Comparison of ENCODE assay signal across 8 cellular contexts in the genomic region with DNA sequence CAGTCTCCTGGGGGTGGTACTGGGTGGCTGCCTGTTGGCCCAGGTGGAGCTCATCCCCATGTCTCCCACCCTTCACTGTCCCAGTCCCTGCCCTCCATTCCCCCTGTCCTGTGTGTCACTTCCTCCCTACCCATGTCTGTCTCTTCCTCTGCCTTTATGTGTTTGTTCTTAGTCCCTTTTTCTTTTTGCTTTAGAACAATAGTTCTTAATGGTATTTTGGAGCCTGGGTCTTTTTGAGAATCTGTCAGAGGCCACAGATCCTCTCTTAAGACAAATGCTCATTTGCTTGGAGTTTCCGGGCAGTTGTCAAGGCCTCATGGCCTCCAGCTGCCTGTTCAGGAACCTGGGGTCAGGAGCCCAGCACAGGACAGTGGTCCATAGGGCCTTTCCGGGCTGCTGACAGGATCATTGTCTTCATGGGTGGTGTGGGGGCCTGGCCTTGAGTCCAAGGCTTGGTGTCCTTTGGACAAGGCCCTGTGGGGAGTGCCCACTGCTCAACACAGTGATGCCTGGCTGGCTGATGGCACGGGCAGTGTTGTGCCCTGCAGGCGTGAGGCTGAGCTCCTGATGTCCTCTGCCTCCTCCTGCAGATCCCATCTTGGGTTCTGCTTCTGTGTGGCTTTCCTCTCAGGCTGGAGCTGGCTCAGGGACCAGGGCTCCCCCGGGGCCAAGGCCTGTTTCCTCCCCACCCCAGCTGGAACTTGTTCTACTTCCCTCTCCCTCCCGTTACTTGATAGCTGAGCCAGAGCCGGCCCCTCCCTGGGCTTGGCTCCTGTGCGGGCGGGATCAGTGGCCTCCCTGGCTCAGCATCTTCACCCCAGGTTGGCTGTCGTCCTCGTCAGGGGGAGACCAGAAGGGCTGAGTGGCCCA. TPM values are rescaled to one million over a fixed set of nuclear protein-coding genes. Genes with fewer than 3 reads are reported as not detected.
A peak's percentile ranks its signal among the peaks of the same experiment; 100 is the strongest.
DNase-seq lines count a peak whose midpoint lies in the region; ATAC-seq and TF ChIP-seq lines count a peak whose summit lies in the region.

No MANE protein-coding gene starts in this region.

- no peaks in the 10 kb centered on the region for H3K9me3 Mint-ChIP-seq in activated T-cell treated with anti-CD3 and anti-CD28 coated beads, Interleukin-2, amount 50 U/mL, for 4 hours
- no peaks in the 10 kb centered on the region for H3K9me3 Mint-ChIP-seq in brain

- no peaks in the 10 kb centered on the region for H3K27me3 Mint-ChIP-seq in activated T-cell treated with anti-CD3 and anti-CD28 coated beads, Interleukin-2, amount 50 U/mL, for 4 hours (ENCODE audit: low read depth)
- H3K27me3 Mint-ChIP-seq in brain, result peaks cover 15% of the 10 kb centered on the region

- peak overlapping the region; percentile 43 to 99 (median 78) for H3K27ac Mint-ChIP-seq in brain

- intact Hi-C loops in lower lobe of right lung (cut with DNase I), result no loop called here

- H3K4me3 ChIP-seq in lower lobe of right lung, result peak overlapping the region; percentile 92
- H3K4me3 ChIP-seq in upper lobe of left lung, result peak overlapping the region in 3 of 4 donors; percentile 16 to 99 (median 97)

- H3K4me1 ChIP-seq in lower lobe of right lung (peaks cover 84% of the 10 kb centered on the region), upper lobe of left lung (peaks cover 80 to 85% (median 83%) of the 10 kb centered on the region in 4 donors)

- no peak for TF ChIP-seq CTCF in brain (conservative IDR thresholded peaks at IDR 0.05)
- no peak for TF ChIP-seq CTCF in lower lobe of right lung (IDR thresholded peaks at IDR 0.05)
- no peak for TF ChIP-seq CTCF in upper lobe of left lung (IDR thresholded peaks at IDR 0.05)

- no peak for ATAC-seq in activated T-cell treated with anti-CD3 and anti-CD28 coated beads, Interleukin-2, amount 50 U/mL, for 4 hours
- no peak for ATAC-seq in lower lobe of right lung
- no peak for ATAC-seq in upper lobe of left lung (ENCODE audit: low FRiP score in 2 of 2)

- peak overlapping the region; percentile 89 for H3K4me3 Mint-ChIP-seq in activated T-cell treated with anti-CD3 and anti-CD28 coated beads, Interleukin-2, amount 50 U/mL, for 4 hours
- peak overlapping the region; percentile 81 to 97 (median 95) for H3K4me3 Mint-ChIP-seq in brain

- H3K36me3 Mint-ChIP-seq in activated T-cell treated with anti-CD3 and anti-CD28 coated beads, Interleukin-2, amount 50 U/mL, for 4 hours (ENCODE audit: insufficient read depth), result peaks cover 21% of the 10 kb centered on the region
- peaks cover 21% of the 10 kb centered on the region for H3K36me3 Mint-ChIP-seq in brain

- no peak for DNase-seq in activated T-cell treated with anti-CD3 and anti-CD28 coated beads, Interleukin-2, amount 50 U/mL, for 4 hours
- DNase-seq in activated T-cell treated with anti-CD3 and anti-CD28 coated beads for 4 hours (no peak), lower lobe of right lung (no peak), upper lobe of left lung (peak; percentile 75 to 80), DMS53 treated with DMSO at 0.1 percent for 48 hours (lab: John Stamatoyannopoulos, UW; ENCODE audit: unreplicated experiment) (no peak), NCI-H2196 treated with DMSO at 0.1 percent for 48 hours (lab: John Stamatoyannopoulos, UW; ENCODE audit: unreplicated experiment) (no peak)
- no peak for DNase-seq in activated CD4-positive, CD25-positive, alpha-beta regulatory T cell treated with anti-CD3 and anti-CD28 coated beads, Interleukin-2, amount 50 U/mL, for 72 hours

- H3K9me3 ChIP-seq in lower lobe of right lung, result no peaks in the 10 kb centered on the region
- no peaks in the 10 kb centered on the region for H3K9me3 ChIP-seq in upper lobe of left lung

- peaks cover 86% of the 10 kb centered on the region for H3K4me1 Mint-ChIP-seq in activated T-cell treated with anti-CD3 and anti-CD28 coated beads, Interleukin-2, amount 50 U/mL, for 4 hours (ENCODE audit: low read depth)
- H3K4me1 Mint-ChIP-seq in brain, result peaks cover 90% of the 10 kb centered on the region

- TF ChIP-seq POLR2A in upper lobe of left lung (IDR thresholded peaks at IDR 0.05), result peak in 1 of 4 donors; percentile 26

- H3K36me3 ChIP-seq in lower lobe of right lung (peaks cover 70% of the 10 kb centered on the region), upper lobe of left lung (peaks cover 4 to 57% (median 28%) of the 10 kb centered on the region in 4 donors)

- no peak for TF ChIP-seq EP300 in upper lobe of left lung (IDR thresholded peaks at IDR 0.05)

- H3K27ac ChIP-seq in lower lobe of right lung, result peak overlapping the region; percentile 92
- peak overlapping the region; percentile 93 to 99 (median 98) for H3K27ac ChIP-seq in upper lobe of left lung

- H3K27me3 ChIP-seq in lower lobe of right lung (ENCODE audit: low read depth) (no peaks in the 10 kb centered on the region), upper lobe of left lung (no peaks in the 10 kb centered on the region)

- WGBS in upper lobe of left lung, 2 donors, result 15 to 19% methylated on average over 9 to 11 of the region's 11 CpGs

RNA-seq across cellular contexts. Expression of gene EGLN2, which starts 3.5 kb away (rescaled TPM):
- 10 to 100 TPM; 86.3 to 95.4 (median 89.4) TPM for total RNA-seq in activated T-cell treated with anti-CD3 and anti-CD28 coated beads, Interleukin-2, amount 50 U/mL, for 4 hours
- 59.2 TPM for polyA plus RNA-seq in brain (ENCODE audit: insufficient read depth, low read depth, low replicate concordance)
- 188 TPM for total RNA-seq in lower lobe of right lung
- total RNA-seq in upper lobe of left lung, result 100 to 1,000 TPM; 170 to 353 (median 211) TPM

RNA-seq across cellular contexts. Expression of gene RAB4B, which starts 24.5 kb away (rescaled TPM):
- total RNA-seq in activated T-cell treated with anti-CD3 and anti-CD28 coated beads, Interleukin-2, amount 50 U/mL, for 4 hours, result 10 to 100 TPM; 26.6 to 34.9 (median 30.0) TPM
- polyA plus RNA-seq in brain (ENCODE audit: insufficient read depth, low read depth, low replicate concordance), result 98.9 TPM
- 48.5 TPM for total RNA-seq in lower lobe of right lung
- total RNA-seq in upper lobe of left lung, result 10 to 100 TPM; 39.9 to 78.5 (median 58.6) TPM

RNA-seq across cellular contexts. Expression of gene MIA, which starts 27.2 kb away (rescaled TPM):
- under 1 TPM in 1 of 3 donors, not detected in 2; 0.87 TPM for total RNA-seq in activated T-cell treated with anti-CD3 and anti-CD28 coated beads, Interleukin-2, amount 50 U/mL, for 4 hours
- not detected for polyA plus RNA-seq in brain (ENCODE audit: insufficient read depth, low read depth, low replicate concordance)
- 1.7 TPM for total RNA-seq in lower lobe of right lung
- total RNA-seq in upper lobe of left lung, result 1 to 10 TPM in 3 of 6 donors, not detected in 3; 1.2 to 5.2 (median 2.1) TPM

RNA-seq across cellular contexts. Expression of gene CYP2A6, which starts 47.7 kb away (rescaled TPM):
- total RNA-seq in activated T-cell treated with anti-CD3 and anti-CD28 coated beads, Interleukin-2, amount 50 U/mL, for 4 hours, result under 1 TPM; 0.38 to 0.50 (median 0.38) TPM
- polyA plus RNA-seq in brain (ENCODE audit: insufficient read depth, low read depth, low replicate concordance), result not detected
- total RNA-seq in lower lobe of right lung (2.0 TPM), upper lobe of left lung (10 to 100 TPM in 1 of 6 donors, 1 to 10 TPM in 4, not detected in 1; 1.5 to 11.6 (median 2.9) TPM)

RNA-seq across cellular contexts. Expression of gene SNRPA, which starts 51.5 kb away (rescaled TPM):
- total RNA-seq in activated T-cell treated with anti-CD3 and anti-CD28 coated beads, Interleukin-2, amount 50 U/mL, for 4 hours, result 100 to 1,000 TPM; 213 to 234 (median 219) TPM
- 96.2 TPM for polyA plus RNA-seq in brain (ENCODE audit: insufficient read depth, low read depth, low replicate concordance)
- total RNA-seq in lower lobe of right lung (44.8 TPM), upper lobe of left lung (10 to 100 TPM; 32.4 to 90.1 (median 55.3) TPM)

Comparison
In these comparisons a context has a peak if more than half of its experiments do, and no peak if none do; other contexts are left out.
1. DNase-seq: peak in upper lobe of left lung (2 of 2); none in activated T-cell treated with anti-CD3 and anti-CD28 coated beads, Interleukin-2, amount 50 U/mL, for 4 hours (single experiment), activated T-cell treated with anti-CD3 and anti-CD28 coated beads for 4 hours (single experiment), lower lobe of right lung (single experiment), DMS53 treated with DMSO at 0.1 percent for 48 hours (single experiment), NCI-H2196 treated with DMSO at 0.1 percent for 48 hours (single experiment) and activated CD4-positive, CD25-positive, alpha-beta regulatory T cell treated with anti-CD3 and anti-CD28 coated beads, Interleukin-2, amount 50 U/mL, for 72 hours (single experiment).